Comparison of ENCODE assay signal across 1 cellular context in the genomic region with DNA sequence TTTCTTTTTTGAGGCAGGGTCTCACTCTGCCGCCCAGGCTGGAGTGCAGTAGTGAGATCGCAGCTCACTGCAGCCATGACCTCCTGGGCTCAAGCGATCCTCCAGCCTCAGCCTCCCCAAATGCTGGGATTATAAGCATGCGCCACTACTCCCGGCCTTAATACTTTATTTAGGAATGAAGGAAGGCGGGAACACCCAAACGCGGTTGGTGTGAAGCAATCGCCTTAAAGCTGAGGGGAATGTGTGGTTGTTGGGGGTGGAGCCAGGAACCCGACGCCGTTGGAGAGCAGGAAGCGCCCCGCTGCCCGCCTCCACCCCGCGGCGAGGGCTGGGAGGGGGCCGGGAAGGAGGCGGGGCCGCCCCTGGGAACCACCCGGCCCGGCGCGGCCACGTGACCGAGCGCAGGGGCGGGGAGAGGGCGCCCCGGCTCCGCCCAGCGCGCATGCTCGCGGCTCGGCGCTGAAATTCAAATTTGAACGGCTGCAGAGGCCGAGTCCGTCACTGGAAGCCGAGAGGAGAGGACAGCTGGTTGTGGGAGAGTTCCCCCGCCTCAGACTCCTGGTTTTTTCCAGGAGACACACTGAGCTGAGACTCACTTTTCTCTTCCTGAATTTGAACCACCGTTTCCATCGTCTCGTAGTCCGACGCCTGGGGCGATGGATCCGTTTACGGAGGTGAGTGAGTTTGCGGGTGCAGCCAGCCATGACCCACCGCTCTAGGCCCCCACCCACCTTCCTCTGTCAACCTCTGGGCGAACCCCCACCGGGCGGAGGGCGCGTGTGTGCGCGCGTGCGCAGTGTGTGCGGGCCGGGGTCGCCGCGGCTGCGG.
TF ChIP-seq lines count a peak whose summit lies in the region.

A gene with protein sequence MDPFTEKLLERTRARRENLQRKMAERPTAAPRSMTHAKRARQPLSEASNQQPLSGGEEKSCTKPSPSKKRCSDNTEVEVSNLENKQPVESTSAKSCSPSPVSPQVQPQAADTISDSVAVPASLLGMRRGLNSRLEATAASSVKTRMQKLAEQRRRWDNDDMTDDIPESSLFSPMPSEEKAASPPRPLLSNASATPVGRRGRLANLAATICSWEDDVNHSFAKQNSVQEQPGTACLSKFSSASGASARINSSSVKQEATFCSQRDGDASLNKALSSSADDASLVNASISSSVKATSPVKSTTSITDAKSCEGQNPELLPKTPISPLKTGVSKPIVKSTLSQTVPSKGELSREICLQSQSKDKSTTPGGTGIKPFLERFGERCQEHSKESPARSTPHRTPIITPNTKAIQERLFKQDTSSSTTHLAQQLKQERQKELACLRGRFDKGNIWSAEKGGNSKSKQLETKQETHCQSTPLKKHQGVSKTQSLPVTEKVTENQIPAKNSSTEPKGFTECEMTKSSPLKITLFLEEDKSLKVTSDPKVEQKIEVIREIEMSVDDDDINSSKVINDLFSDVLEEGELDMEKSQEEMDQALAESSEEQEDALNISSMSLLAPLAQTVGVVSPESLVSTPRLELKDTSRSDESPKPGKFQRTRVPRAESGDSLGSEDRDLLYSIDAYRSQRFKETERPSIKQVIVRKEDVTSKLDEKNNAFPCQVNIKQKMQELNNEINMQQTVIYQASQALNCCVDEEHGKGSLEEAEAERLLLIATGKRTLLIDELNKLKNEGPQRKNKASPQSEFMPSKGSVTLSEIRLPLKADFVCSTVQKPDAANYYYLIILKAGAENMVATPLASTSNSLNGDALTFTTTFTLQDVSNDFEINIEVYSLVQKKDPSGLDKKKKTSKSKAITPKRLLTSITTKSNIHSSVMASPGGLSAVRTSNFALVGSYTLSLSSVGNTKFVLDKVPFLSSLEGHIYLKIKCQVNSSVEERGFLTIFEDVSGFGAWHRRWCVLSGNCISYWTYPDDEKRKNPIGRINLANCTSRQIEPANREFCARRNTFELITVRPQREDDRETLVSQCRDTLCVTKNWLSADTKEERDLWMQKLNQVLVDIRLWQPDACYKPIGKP (plus strand): TSS at position 492 of the 828 bp plus-strand sequence. CDS start 165 bp downstream, at position 657.

TF ChIP-seq in K562, 482 proteins besides CTCF, POLR2A, EP300 and RAD21 (continued from another document and continues in another):
- TF ChIP-seq, protein P1, sequence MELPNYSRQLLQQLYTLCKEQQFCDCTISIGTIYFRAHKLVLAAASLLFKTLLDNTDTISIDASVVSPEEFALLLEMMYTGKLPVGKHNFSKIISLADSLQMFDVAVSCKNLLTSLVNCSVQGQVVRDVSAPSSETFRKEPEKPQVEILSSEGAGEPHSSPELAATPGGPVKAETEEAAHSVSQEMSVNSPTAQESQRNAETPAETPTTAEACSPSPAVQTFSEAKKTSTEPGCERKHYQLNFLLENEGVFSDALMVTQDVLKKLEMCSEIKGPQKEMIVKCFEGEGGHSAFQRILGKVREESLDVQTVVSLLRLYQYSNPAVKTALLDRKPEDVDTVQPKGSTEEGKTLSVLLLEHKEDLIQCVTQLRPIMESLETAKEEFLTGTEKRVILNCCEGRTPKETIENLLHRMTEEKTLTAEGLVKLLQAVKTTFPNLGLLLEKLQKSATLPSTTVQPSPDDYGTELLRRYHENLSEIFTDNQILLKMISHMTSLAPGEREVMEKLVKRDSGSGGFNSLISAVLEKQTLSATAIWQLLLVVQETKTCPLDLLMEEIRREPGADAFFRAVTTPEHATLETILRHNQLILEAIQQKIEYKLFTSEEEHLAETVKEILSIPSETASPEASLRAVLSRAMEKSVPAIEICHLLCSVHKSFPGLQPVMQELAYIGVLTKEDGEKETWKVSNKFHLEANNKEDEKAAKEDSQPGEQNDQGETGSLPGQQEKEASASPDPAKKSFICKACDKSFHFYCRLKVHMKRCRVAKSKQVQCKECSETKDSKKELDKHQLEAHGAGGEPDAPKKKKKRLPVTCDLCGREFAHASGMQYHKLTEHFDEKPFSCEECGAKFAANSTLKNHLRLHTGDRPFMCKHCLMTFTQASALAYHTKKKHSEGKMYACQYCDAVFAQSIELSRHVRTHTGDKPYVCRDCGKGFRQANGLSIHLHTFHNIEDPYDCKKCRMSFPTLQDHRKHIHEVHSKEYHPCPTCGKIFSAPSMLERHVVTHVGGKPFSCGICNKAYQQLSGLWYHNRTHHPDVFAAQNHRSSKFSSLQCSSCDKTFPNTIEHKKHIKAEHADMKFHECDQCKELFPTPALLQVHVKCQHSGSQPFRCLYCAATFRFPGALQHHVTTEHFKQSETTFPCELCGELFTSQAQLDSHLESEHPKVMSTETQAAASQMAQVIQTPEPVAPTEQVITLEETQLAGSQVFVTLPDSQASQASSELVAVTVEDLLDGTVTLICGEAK (IDR thresholded peaks at IDR 0.05), result no peak; the same call in 1 of the 2 replicates
- TF ChIP-seq, protein P1 (CRISPR knock-in tag; IDR thresholded peaks at IDR 0.05), result peak; percentile 30; the same call in 1 of the 2 replicates
- TF ChIP-seq BRCA1 (IDR thresholded peaks at IDR 0.05) (no peak), BRCA1 (CRISPR knock-in tag; IDR thresholded peaks at IDR 0.05) (no peak), HMGN3 (IDR thresholded peaks at IDR 0.05; ENCODE audit: borderline replicate concordance, extremely low read depth, insufficient read length, low read depth, low read length) (peak; percentile 84), ZNF444 (CRISPR knock-in tag; IDR thresholded peaks at IDR 0.05) (no peak), STAT5A (IDR thresholded peaks at IDR 0.05; ENCODE audit: borderline replicate concordance, low read length) (no peak), SETDB1 (IDR thresholded peaks at IDR 0.05; ENCODE audit: low read length) (no peak), CBX2 (IDR thresholded peaks at IDR 0.05; ENCODE audit: insufficient read depth, low read length, poor library complexity, severe bottlenecking) (no peak), ILF3 (IDR thresholded peaks at IDR 0.05; ENCODE audit: borderline replicate concordance) (no peak), KLF6 (CRISPR knock-in tag; IDR thresholded peaks at IDR 0.05; ENCODE audit: borderline replicate concordance) (0 out of 2 replicates have a peak, but pooled peaks have one; percentile 22), MXI1 (IDR thresholded peaks at IDR 0.05; ENCODE audit: low read depth, low read length) (no peak), POLR3G (IDR thresholded peaks at IDR 0.05; ENCODE audit: extremely low read depth, insufficient read length, insufficient replicate concordance) (no peak), YBX1 (IDR thresholded peaks at IDR 0.05) (no peak), EZH2 (IDR thresholded peaks at IDR 0.05; ENCODE audit: borderline replicate concordance, low read depth, low read length) (no peak), CSDE1 (IDR thresholded peaks at IDR 0.05) (0 out of 4 replicates have a peak, but pooled peaks of 1 of the 2 experiments have one; percentile 7), CREB1 (IDR thresholded peaks at IDR 0.05) (peak; percentile 20; the same call in 1 of the 2 replicates), CREB1 (CRISPR knock-in tag; IDR thresholded peaks at IDR 0.05) (peak; percentile 38), SMAD1 (IDR thresholded peaks at IDR 0.05; ENCODE audit: low read depth, low read length, partially characterized antibody) (no peak), SNIP1 (IDR thresholded peaks at IDR 0.05; ENCODE audit: low read depth) (no peak)
- TF ChIP-seq, protein P2, sequence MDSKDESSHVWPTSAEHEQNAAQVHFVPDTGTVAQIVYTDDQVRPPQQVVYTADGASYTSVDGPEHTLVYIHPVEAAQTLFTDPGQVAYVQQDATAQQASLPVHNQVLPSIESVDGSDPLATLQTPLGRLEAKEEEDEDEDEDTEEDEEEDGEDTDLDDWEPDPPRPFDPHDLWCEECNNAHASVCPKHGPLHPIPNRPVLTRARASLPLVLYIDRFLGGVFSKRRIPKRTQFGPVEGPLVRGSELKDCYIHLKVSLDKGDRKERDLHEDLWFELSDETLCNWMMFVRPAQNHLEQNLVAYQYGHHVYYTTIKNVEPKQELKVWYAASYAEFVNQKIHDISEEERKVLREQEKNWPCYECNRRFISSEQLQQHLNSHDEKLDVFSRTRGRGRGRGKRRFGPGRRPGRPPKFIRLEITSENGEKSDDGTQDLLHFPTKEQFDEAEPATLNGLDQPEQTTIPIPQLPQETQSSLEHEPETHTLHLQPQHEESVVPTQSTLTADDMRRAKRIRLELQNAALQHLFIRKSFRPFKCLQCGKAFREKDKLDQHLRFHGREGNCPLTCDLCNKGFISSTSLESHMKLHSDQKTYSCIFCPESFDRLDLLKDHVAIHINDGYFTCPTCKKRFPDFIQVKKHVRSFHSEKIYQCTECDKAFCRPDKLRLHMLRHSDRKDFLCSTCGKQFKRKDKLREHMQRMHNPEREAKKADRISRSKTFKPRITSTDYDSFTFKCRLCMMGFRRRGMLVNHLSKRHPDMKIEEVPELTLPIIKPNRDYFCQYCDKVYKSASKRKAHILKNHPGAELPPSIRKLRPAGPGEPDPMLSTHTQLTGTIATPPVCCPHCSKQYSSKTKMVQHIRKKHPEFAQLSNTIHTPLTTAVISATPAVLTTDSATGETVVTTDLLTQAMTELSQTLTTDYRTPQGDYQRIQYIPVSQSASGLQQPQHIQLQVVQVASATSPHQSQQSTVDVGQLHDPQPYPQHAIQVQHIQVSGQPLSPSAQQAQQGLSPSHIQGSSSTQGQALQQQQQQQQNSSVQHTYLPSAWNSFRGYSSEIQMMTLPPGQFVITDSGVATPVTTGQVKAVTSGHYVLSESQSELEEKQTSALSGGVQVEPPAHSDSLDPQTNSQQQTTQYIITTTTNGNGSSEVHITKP (IDR thresholded peaks at IDR 0.05; ENCODE audit: partially characterized antibody), result no peak
- TF ChIP-seq, protein P3, sequence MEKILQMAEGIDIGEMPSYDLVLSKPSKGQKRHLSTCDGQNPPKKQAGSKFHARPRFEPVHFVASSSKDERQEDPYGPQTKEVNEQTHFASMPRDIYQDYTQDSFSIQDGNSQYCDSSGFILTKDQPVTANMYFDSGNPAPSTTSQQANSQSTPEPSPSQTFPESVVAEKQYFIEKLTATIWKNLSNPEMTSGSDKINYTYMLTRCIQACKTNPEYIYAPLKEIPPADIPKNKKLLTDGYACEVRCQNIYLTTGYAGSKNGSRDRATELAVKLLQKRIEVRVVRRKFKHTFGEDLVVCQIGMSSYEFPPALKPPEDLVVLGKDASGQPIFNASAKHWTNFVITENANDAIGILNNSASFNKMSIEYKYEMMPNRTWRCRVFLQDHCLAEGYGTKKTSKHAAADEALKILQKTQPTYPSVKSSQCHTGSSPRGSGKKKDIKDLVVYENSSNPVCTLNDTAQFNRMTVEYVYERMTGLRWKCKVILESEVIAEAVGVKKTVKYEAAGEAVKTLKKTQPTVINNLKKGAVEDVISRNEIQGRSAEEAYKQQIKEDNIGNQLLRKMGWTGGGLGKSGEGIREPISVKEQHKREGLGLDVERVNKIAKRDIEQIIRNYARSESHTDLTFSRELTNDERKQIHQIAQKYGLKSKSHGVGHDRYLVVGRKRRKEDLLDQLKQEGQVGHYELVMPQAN (IDR thresholded peaks at IDR 0.05; ENCODE audit: borderline replicate concordance), result peak; percentile 96
- TF ChIP-seq, protein P4, sequence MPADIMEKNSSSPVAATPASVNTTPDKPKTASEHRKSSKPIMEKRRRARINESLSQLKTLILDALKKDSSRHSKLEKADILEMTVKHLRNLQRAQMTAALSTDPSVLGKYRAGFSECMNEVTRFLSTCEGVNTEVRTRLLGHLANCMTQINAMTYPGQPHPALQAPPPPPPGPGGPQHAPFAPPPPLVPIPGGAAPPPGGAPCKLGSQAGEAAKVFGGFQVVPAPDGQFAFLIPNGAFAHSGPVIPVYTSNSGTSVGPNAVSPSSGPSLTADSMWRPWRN (IDR thresholded peaks at IDR 0.05; ENCODE audit: low read depth), result no peak
- TF ChIP-seq, protein P5, sequence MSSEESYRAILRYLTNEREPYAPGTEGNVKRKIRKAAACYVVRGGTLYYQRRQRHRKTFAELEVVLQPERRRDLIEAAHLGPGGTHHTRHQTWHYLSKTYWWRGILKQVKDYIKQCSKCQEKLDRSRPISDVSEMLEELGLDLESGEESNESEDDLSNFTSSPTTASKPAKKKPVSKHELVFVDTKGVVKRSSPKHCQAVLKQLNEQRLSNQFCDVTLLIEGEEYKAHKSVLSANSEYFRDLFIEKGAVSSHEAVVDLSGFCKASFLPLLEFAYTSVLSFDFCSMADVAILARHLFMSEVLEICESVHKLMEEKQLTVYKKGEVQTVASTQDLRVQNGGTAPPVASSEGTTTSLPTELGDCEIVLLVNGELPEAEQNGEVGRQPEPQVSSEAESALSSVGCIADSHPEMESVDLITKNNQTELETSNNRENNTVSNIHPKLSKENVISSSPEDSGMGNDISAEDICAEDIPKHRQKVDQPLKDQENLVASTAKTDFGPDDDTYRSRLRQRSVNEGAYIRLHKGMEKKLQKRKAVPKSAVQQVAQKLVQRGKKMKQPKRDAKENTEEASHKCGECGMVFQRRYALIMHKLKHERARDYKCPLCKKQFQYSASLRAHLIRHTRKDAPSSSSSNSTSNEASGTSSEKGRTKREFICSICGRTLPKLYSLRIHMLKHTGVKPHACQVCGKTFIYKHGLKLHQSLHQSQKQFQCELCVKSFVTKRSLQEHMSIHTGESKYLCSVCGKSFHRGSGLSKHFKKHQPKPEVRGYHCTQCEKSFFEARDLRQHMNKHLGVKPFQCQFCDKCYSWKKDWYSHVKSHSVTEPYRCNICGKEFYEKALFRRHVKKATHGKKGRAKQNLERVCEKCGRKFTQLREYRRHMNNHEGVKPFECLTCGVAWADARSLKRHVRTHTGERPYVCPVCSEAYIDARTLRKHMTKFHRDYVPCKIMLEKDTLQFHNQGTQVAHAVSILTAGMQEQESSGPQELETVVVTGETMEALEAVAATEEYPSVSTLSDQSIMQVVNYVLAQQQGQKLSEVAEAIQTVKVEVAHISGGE (CRISPR knock-in tag; IDR thresholded peaks at IDR 0.05), result no peak
